In genomic region chr11:62461740-62462522, GRCh38 we compare ENCODE assay signal across 13 cellular contexts. TPM values are rescaled to one million over a fixed set of nuclear protein-coding genes. Genes with fewer than 3 reads are reported as not detected.
DNase-seq lines count a peak whose midpoint lies in the region; ATAC-seq and TF ChIP-seq lines count a peak whose summit lies in the region.
"Had no signal": no experiment of that assay in that cellular context is flagged by ENCODE, and none has a peak within 500 bp of the region (broad histone marks: within the 10 kb centered on the region; RNA-seq: fewer than 3 reads in every experiment).

No MANE protein-coding gene starts in this region.

- ATAC-seq in HCT116 = peak; percentile 4; the same call in 1 of the 2 replicates
- no peak for ATAC-seq in GM18861 (IDR thresholded peaks at IDR 0.05; ENCODE audit: unreplicated experiment)

- TF ChIP-seq RAD21 in HCT116 (IDR thresholded peaks at IDR 0.05; ENCODE audit: low read depth) = 0 out of 2 replicates have a peak, but pooled peaks have one; percentile 8

- intact Hi-C loops in HCT116 (cut with micrococcal nuclease) = no loop called here

- TF ChIP-seq POLR2A in HCT116 (IDR thresholded peaks at IDR 0.05; ENCODE audit: borderline replicate concordance, extremely low read depth, insufficient read depth, insufficient read length) (no peak), tibial nerve (IDR thresholded peaks at IDR 0.05) (no peak)

- no peaks in the 10 kb centered on the region for H3K79me2 ChIP-seq in HCT116 (ENCODE audit: insufficient read depth, low read length)
- H3K79me2 ChIP-seq: parathyroid adenoma had no signal

- DNase-seq in HCT116 (ENCODE audit: low read depth, low spot score) (no peak), RPMI8226 (peak; percentile 95), fibroblast of peridontal ligament (ENCODE audit: extremely low read depth) (peak; percentile 68), tibial nerve (ENCODE audit: low spot score in 2 of 2) (peak in 1 of 2 donors; percentile 39), GDM1 (lab: John Stamatoyannopoulos, UW) (no peak)
- DNase-seq in activated CD8-positive, alpha-beta memory T cell treated with anti-CD3 and anti-CD28 coated beads for 24 hours = no peak
- DNase-seq in activated effector memory CD4-positive, alpha-beta T cell treated with anti-CD3 and anti-CD28 coated beads, Interleukin-2, amount 50 U/mL, for 16 hours = no peak
- DNase-seq: activated CD4-positive, alpha-beta T cell treated with anti-CD3 and anti-CD28 coated beads, Interleukin-2, amount 50 U/mL, for 1 hour; DMS79; kidney; NCI-H187 treated with DMSO at 0.1 percent for 48 hours had no signal

- no peaks in the 10 kb centered on the region for H3K27me3 ChIP-seq in HCT116 (ENCODE audit: insufficient read depth, low read length)
- H3K27me3 ChIP-seq in tibial nerve = no peaks in the 10 kb centered on the region

- no TSS peak for BruUV-seq in HCT116 (replicated peaks; lab: Mats Ljungman, UMichigan)

- H3K9me2 ChIP-seq in HCT116 (ENCODE audit: insufficient read depth) = no peaks in the 10 kb centered on the region

- CTCF ChIA-PET in HCT116 (lab: Charles Lee) = interaction anchor here (1.1 kb wide), 1 partner anchor 38 kb away, joined by 4 read pairs; no protein-coding TSS in a partner anchor

- no peaks in the 10 kb centered on the region for H3K9me3 ChIP-seq in HCT116 (ENCODE audit: control insufficient read depth in 1 of 2, insufficient read depth in 1 of 2, low read depth in 1 of 2, low read length in 2 of 2)
- H3K9me3 ChIP-seq in tibial nerve = no peaks in the 10 kb centered on the region

- peaks cover 13 to 15% of the 10 kb centered on the region in 2 experiments for H3K4me1 ChIP-seq in HCT116 (ENCODE audit: control insufficient read depth in 1 of 2, insufficient read depth in 2 of 2, low read length in 2 of 2)
- H3K4me1 ChIP-seq in tibial nerve = peaks cover 0 to 53% (median 28%) of the 10 kb centered on the region in 4 donors
- H3K4me1 ChIP-seq: parathyroid adenoma had no signal

- peak in 1 of 2 donors; percentile 39 for TF ChIP-seq EP300 in tibial nerve (IDR thresholded peaks at IDR 0.05)

- RAD21 ChIA-PET in HCT116 (lab: Charles Lee; ENCODE audit: low non-redundant PET in 1 of 2, low total read pairs in 2 of 2, uncharacterized antibody in 2 of 2, unreplicated experiment in 2 of 2) = interaction anchor here in 1 of 2 experiments (0.6 kb wide), 1 partner anchor 37 kb away, joined by 3 read pairs; no protein-coding TSS in a partner anchor

- H3K4me3 ChIP-seq in HCT116 (replicated peaks in 1 of 2; ENCODE audit: low read depth in 1 of 2, low read length in 2 of 2) (no peak overlapping the region), tibial nerve (no peak overlapping the region)

- H2AFZ ChIP-seq in HCT116 (ENCODE audit: low read depth, low read length, poor library complexity, severe bottlenecking) = no peak overlapping the region
- H2AFZ ChIP-seq: parathyroid adenoma had no signal

- no peaks in the 10 kb centered on the region for H4K20me1 ChIP-seq in HCT116 (ENCODE audit: insufficient read depth)

- no peak overlapping the region for H3K27ac ChIP-seq in HCT116 (ENCODE audit: low read depth, low read length)
- H3K27ac ChIP-seq in tibial nerve = peak overlapping the region in 3 of 4 donors; percentile 68 to 83 (median 80)
- H3K27ac ChIP-seq: parathyroid adenoma had no signal

- TF ChIP-seq CTCF in HCT116 (IDR thresholded peaks at IDR 0.05 in 2 of 3, conservative IDR thresholded peaks at IDR 0.05 in 1 of 3; ENCODE audit: borderline replicate concordance in 1 of 3, insufficient read depth in 1 of 3, low read depth in 2 of 3, low read length in 2 of 3) = no peak
- TF ChIP-seq CTCF in tibial nerve (IDR thresholded peaks at IDR 0.05) = no peak

- H3K4me2 ChIP-seq in HCT116 (ENCODE audit: low read length) = peak overlapping the region; percentile 45

- WGBS in tibial nerve, 2 donors = 75 to 77% methylated on average over 15 of the region's 15 CpGs

- no peaks in the 10 kb centered on the region for H3K36me3 ChIP-seq in HCT116 (ENCODE audit: control insufficient read depth in 1 of 2, insufficient read depth in 2 of 2, low read length in 2 of 2)
- H3K36me3 ChIP-seq in tibial nerve = no peaks in the 10 kb centered on the region

- no peak overlapping the region for H3K9ac ChIP-seq in HCT116 (ENCODE audit: low read length)
- H3K9ac ChIP-seq: parathyroid adenoma had no signal

- POLR2A ChIA-PET in HCT116 (lab: Charles Lee) = interaction anchor here (0.7 kb wide), 1 partner anchor 36 kb away, joined by 3 read pairs; no protein-coding TSS in a partner anchor

TF ChIP-seq in HCT116, 20 proteins besides CTCF, POLR2A, EP300 and RAD21:
- TF ChIP-seq EZH2 (IDR thresholded peaks at IDR 0.05) (no peak), FOSL1 (IDR thresholded peaks at IDR 0.05; ENCODE audit: low read depth) (peak; percentile 74), JUND (IDR thresholded peaks at IDR 0.05) (peak; percentile 62), MAX (IDR thresholded peaks at IDR 0.05) (peak; percentile 24; the same call in 1 of the 2 replicates), YY1 (IDR thresholded peaks at IDR 0.05; ENCODE audit: extremely low read depth, insufficient replicate concordance, low read depth, low read length) (no peak)
TF ChIP-seq in HCT116: peak in this region for 3.

RNA-seq across cellular contexts. Expression of gene SCGB1A1, which starts 43.1 kb away (rescaled TPM):
- total RNA-seq in HCT116 (2021; ENCODE audit: unreplicated experiment) (2.0 TPM), tibial nerve (not detected)
- polyA plus RNA-seq in HCT116 (2012) = not detected in 2 replicates
- total RNA-seq: kidney had no signal

Comparison
In these comparisons a context has a peak if more than half of its experiments do, and no peak if none do; other contexts are left out.
1. DNase-seq: peak in RPMI8226 (single experiment) and fibroblast of peridontal ligament (single experiment); none in HCT116 (single experiment), GDM1 (single experiment), activated CD8-positive, alpha-beta memory T cell treated with anti-CD3 and anti-CD28 coated beads for 24 hours (single experiment) and activated effector memory CD4-positive, alpha-beta T cell treated with anti-CD3 and anti-CD28 coated beads, Interleukin-2, amount 50 U/mL, for 16 hours (single experiment).